Comparison of ENCODE assay signal across 8 cellular contexts in genomic region chr5:139696167-139696893, GRCh38. TPM values are rescaled to one million over a fixed set of nuclear protein-coding genes. Genes with fewer than 3 reads are reported as not detected.
DNase-seq lines count a peak whose midpoint lies in the region; ATAC-seq, FAIRE-seq and TF ChIP-seq lines count a peak whose summit lies in the region.

No MANE protein-coding gene starts in this region.

- ATAC-seq in CD4-positive, alpha-beta T cell (ENCODE audit: poor library complexity) = no peak
- no peak for ATAC-seq in GM19397 (IDR thresholded peaks at IDR 0.05; ENCODE audit: unreplicated experiment)
- ATAC-seq in GM18505 (IDR thresholded peaks at IDR 0.05; ENCODE audit: unreplicated experiment) = no peak

- no peaks in the 10 kb centered on the region for H3K9me3 ChIP-seq in CD4-positive, alpha-beta T cell (ENCODE audit: control insufficient read depth, low read length)
- H3K9me3 ChIP-seq in Peyer's patch (no peaks in the 10 kb centered on the region), esophagus (ENCODE audit: control insufficient read depth in 2 of 2, insufficient read depth in 1 of 2, low read depth in 1 of 2, low read length in 1 of 2) (no peaks in the 10 kb centered on the region), parathyroid adenoma (ENCODE audit: control insufficient read depth, low read length) (no peaks in the 10 kb centered on the region)

- H2AFZ ChIP-seq in parathyroid adenoma = peak overlapping the region; percentile 47

- no peak for TF ChIP-seq CTCF in CD4-positive, alpha-beta T cell (IDR thresholded peaks at IDR 0.05)
- TF ChIP-seq CTCF in Peyer's patch (IDR thresholded peaks at IDR 0.05) = no peak
- no peak for TF ChIP-seq CTCF in parathyroid adenoma (IDR thresholded peaks at IDR 0.05)
- TF ChIP-seq CTCF in D721Med (IDR thresholded peaks at IDR 0.05; ENCODE audit: insufficient read depth, missing control alignments) = no peak

- CTCF ChIA-PET in CD4-positive, alpha-beta T cell (lab: Charles Lee) = no interaction called here

- TF ChIP-seq POLR2A in Peyer's patch (IDR thresholded peaks at IDR 0.05) (no peak), GM18505 (IDR thresholded peaks at IDR 0.05; ENCODE audit: borderline replicate concordance, extremely low read depth, insufficient read depth, insufficient read length) (no peak)

- H3K36me3 ChIP-seq in Peyer's patch (no peaks in the 10 kb centered on the region), esophagus (ENCODE audit: control insufficient read depth in 2 of 2, insufficient read depth in 2 of 2, low read length in 1 of 2) (no peaks in the 10 kb centered on the region), parathyroid adenoma (ENCODE audit: control insufficient read depth, insufficient read depth, low read length) (no peaks in the 10 kb centered on the region)

- no peak overlapping the region for H3K27ac ChIP-seq in CD4-positive, alpha-beta T cell (ENCODE audit: low read depth, low read length)
- peak overlapping the region; percentile 21 to 87 (median 74) for H3K27ac ChIP-seq in Peyer's patch
- H3K27ac ChIP-seq in esophagus (ENCODE audit: low read depth in 2 of 2, low read length in 1 of 2) = peak overlapping the region; percentile 63 to 85
- no peak overlapping the region for H3K27ac ChIP-seq in parathyroid adenoma

- H3K4me3 ChIP-seq in Peyer's patch (peak overlapping the region in 3 of 4 donors; percentile 20 to 50 (median 44)), esophagus (ENCODE audit: low read depth in 1 of 2, low read length in 2 of 2) (peak overlapping the region in 1 of 2 donors; percentile 39), parathyroid adenoma (ENCODE audit: low read depth, low read length) (no peak overlapping the region)

- peaks cover 21% of the 10 kb centered on the region for H3K27me3 ChIP-seq in CD4-positive, alpha-beta T cell (ENCODE audit: control insufficient read depth, insufficient read depth, low read length)
- H3K27me3 ChIP-seq in Peyer's patch (no peaks in the 10 kb centered on the region), esophagus (ENCODE audit: control insufficient read depth in 1 of 2, insufficient read depth in 2 of 2, low read length in 2 of 2) (no peaks in the 10 kb centered on the region), parathyroid adenoma (ENCODE audit: control insufficient read depth, insufficient read depth, low read length) (no peaks in the 10 kb centered on the region)

- H3K4me2 ChIP-seq in parathyroid adenoma (ENCODE audit: low read length) = no peak overlapping the region

- no peak overlapping the region for H3K27ac Mint-ChIP-seq in CD4-positive, alpha-beta T cell

- no peaks in the 10 kb centered on the region for H3K79me2 ChIP-seq in parathyroid adenoma

- POLR2A ChIA-PET in CD4-positive, alpha-beta T cell (lab: Charles Lee) = interaction anchor here (1.2 kb wide), 1 partner anchor 14 kb away, joined by 3 read pairs; no protein-coding TSS in a partner anchor

- WGBS in esophagus, 2 donors = 56 to 61% methylated on average over 21 of the region's 21 CpGs

- no peak overlapping the region for H3K9ac ChIP-seq in parathyroid adenoma

- intact Hi-C loops in CD4-positive, alpha-beta T cell (cut with DNase I, micrococcal nuclease) = loop anchor here in 1 of 2 experiments (10.0 kb wide), 1 partner anchor 182 kb away; no protein-coding TSS in a partner anchor

- no peak for DNase-seq in CD4-positive, alpha-beta T cell
- no peak for DNase-seq in Peyer's patch
- no peak for DNase-seq in RKO (ENCODE audit: low spot score)
- no peak for DNase-seq in D721Med (ENCODE audit: insufficient read length, low spot score)

- H3K4me1 ChIP-seq in Peyer's patch (peaks cover 5 to 38% (median 15%) of the 10 kb centered on the region in 4 donors), esophagus (ENCODE audit: control insufficient read depth in 2 of 2, insufficient read depth in 2 of 2, low read length in 1 of 2) (peaks cover 7 to 9% of the 10 kb centered on the region in 2 donors), parathyroid adenoma (peaks cover 4% of the 10 kb centered on the region)

- H3K9me3 Mint-ChIP-seq in CD4-positive, alpha-beta T cell = no peaks in the 10 kb centered on the region

- FAIRE-seq in D721Med (lab: Jason Lieb, UNC) = no peak

- H3K4me3 Mint-ChIP-seq in CD4-positive, alpha-beta T cell = peak overlapping the region; percentile 83

- peaks cover 37% of the 10 kb centered on the region for H3K27me3 Mint-ChIP-seq in CD4-positive, alpha-beta T cell

- H3K4me1 Mint-ChIP-seq in CD4-positive, alpha-beta T cell (ENCODE audit: low read depth) = peaks cover 32% of the 10 kb centered on the region

- H3K36me3 Mint-ChIP-seq in CD4-positive, alpha-beta T cell (ENCODE audit: low read depth) = no peaks in the 10 kb centered on the region

RNA-seq across cellular contexts. Expression of gene CXXC5, which starts 48.2 kb away (rescaled TPM):
- total RNA-seq in CD4-positive, alpha-beta T cell = 1 to 10 TPM; 1.9 to 2.7 TPM
- total RNA-seq in Peyer's patch = 10 to 100 TPM; 21.7 to 49.5 (median 30.9) TPM
- 10 to 100 TPM; 21.9 to 27.8 TPM for polyA plus RNA-seq in esophagus

Comparison
In these comparisons a context has a peak if more than half of its experiments do, and no peak if none do; other contexts are left out.
1. H3K27ac ChIP-seq: peak in Peyer's patch (4 of 4) and esophagus (2 of 2); none in CD4-positive, alpha-beta T cell (single experiment) and parathyroid adenoma (single experiment).
2. RNA of gene CXXC5, which starts 48.2 kb away (total RNA-seq): 21.7 to 49.5 TPM in Peyer's patch; 1.9 to 2.7 TPM in CD4-positive, alpha-beta T cell; every median in the first group is over 4 times any median in the second.